ENCODE assay signal across 12 cellular contexts in the genomic region with DNA sequence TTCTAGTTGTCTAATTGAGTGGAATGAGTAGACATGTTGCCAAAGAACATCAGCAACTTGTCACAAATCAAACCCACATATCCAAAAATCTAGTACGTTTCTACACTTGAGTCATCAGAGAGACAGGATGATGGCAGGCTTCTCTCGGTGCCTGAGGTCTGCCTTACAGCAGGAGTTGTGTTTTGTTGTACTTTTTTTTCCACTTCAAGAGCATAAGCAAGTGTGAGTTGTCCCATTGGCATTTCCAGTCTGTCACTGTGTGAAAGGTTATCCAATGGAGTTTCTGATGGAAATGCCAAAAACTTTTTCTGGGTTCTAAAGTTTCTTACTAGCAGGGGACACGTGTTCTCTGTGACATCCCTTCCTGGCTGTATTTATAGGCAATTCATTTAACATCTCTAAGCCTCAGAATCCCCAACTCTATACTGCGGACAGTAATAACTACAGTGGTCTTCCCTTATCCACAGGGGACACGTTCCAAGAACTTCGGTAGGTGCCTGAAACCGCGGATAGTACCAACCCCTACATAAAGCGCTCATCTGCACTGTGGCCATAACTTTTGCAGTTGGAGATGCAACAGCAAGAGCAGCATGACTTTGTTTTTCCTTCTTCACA.
DNase-seq lines count a peak whose midpoint lies in the region; ATAC-seq lines count a peak whose summit lies in the region.
"Had no signal": no experiment of that assay in that cellular context is flagged by ENCODE, and none has a peak within 500 bp of the region (broad histone marks: within the 10 kb centered on the region; RNA-seq: fewer than 3 reads in every experiment).

No MANE protein-coding gene starts in this region.

- no peaks in the 10 kb centered on the region for H3K9me3 ChIP-seq in mesodermal cell (ENCODE audit: control insufficient read depth, low read length)
- H3K9me3 ChIP-seq: thoracic aorta had no signal

- H3K27ac ChIP-seq in mesodermal cell (ENCODE audit: low read depth, low read length, severe bottlenecking) (peak overlapping the region; percentile 82), substantia nigra (ENCODE audit: low read depth, low read length, poor library complexity, severe bottlenecking) (no peak overlapping the region)
- H3K27ac ChIP-seq: hepatocyte, parathyroid adenoma, thoracic aorta had no signal

- H3K4me1 Mint-ChIP-seq in activated naive CD8-positive, alpha-beta T cell treated with anti-CD3 and anti-CD28 coated beads, Interleukin-2, amount 50 U/mL, for 24 hours: peaks cover 88% of the 10 kb centered on the region

- peak; percentile 72 for DNase-seq in AG20443 (ENCODE audit: low spot score)
- peak; percentile 36 for DNase-seq in Jurkat, Clone E6-1 (ENCODE audit: low read depth, low spot score)
- peak; percentile 38 for DNase-seq in activated naive CD8-positive, alpha-beta T cell treated with anti-CD3 and anti-CD28 coated beads, Interleukin-2, amount 50 U/mL, for 24 hours
- DNase-seq in LoVo (ENCODE audit: low spot score): no peak
- no peak for DNase-seq in sciatic nerve (ENCODE audit: low spot score)
- no peak for DNase-seq in ecto neural progenitor cell (ENCODE audit: low spot score)
- DNase-seq in substantia nigra (lab: John Stamatoyannopoulos, UW): no peak
- DNase-seq: NCI-H774 had no signal

- H3K4me1 ChIP-seq in mesodermal cell (ENCODE audit: control insufficient read depth, insufficient read depth, low read length, poor library complexity, severe bottlenecking): peaks cover 28% of the 10 kb centered on the region
- H3K4me1 ChIP-seq: parathyroid adenoma had no signal

- 90 to 93% methylated on average over 6 to 7 of the region's 9 CpGs for WGBS in mesodermal cell (ENCODE audit: insufficient coverage in 2 of 2), 2 experiments

- H3K36me3 Mint-ChIP-seq in activated naive CD8-positive, alpha-beta T cell treated with anti-CD3 and anti-CD28 coated beads, Interleukin-2, amount 50 U/mL, for 24 hours (ENCODE audit: low read depth): peaks cover 1% of the 10 kb centered on the region

- H3K27ac Mint-ChIP-seq in activated naive CD8-positive, alpha-beta T cell treated with anti-CD3 and anti-CD28 coated beads, Interleukin-2, amount 50 U/mL, for 24 hours: peak overlapping the region; percentile 98

- H3K27me3 Mint-ChIP-seq in activated naive CD8-positive, alpha-beta T cell treated with anti-CD3 and anti-CD28 coated beads, Interleukin-2, amount 50 U/mL, for 24 hours: peaks cover 12% of the 10 kb centered on the region

- H3K36me3 ChIP-seq in mesodermal cell (ENCODE audit: control insufficient read depth, insufficient read depth, low read length): no peaks in the 10 kb centered on the region
- H3K36me3 ChIP-seq: thoracic aorta had no signal

- H3K9me3 Mint-ChIP-seq in activated naive CD8-positive, alpha-beta T cell treated with anti-CD3 and anti-CD28 coated beads, Interleukin-2, amount 50 U/mL, for 24 hours: peaks cover 15% of the 10 kb centered on the region

- H3K4me3 ChIP-seq in Jurkat, Clone E6-1 (ENCODE audit: low read length): no peak overlapping the region
- no peak overlapping the region for H3K4me3 ChIP-seq in mesodermal cell (ENCODE audit: extremely low read depth, insufficient read depth, low read length, poor library complexity, severe bottlenecking)
- H3K4me3 ChIP-seq: hepatocyte, thoracic aorta had no signal

- ATAC-seq in activated naive CD8-positive, alpha-beta T cell treated with anti-CD3 and anti-CD28 coated beads, Interleukin-2, amount 50 U/mL, for 24 hours: peak; percentile 85
- no peak for ATAC-seq in sciatic nerve

- intact Hi-C loops in sciatic nerve (cut with DNase I): no loop called here

- peak overlapping the region; percentile 70 for H3K4me3 Mint-ChIP-seq in activated naive CD8-positive, alpha-beta T cell treated with anti-CD3 and anti-CD28 coated beads, Interleukin-2, amount 50 U/mL, for 24 hours

Comparison
In these comparisons a context has a peak if more than half of its experiments do, and no peak if none do; other contexts are left out.
1. DNase-seq: peak in AG20443 (single experiment), Jurkat, Clone E6-1 (single experiment) and activated naive CD8-positive, alpha-beta T cell treated with anti-CD3 and anti-CD28 coated beads, Interleukin-2, amount 50 U/mL, for 24 hours (single experiment); none in LoVo (single experiment), sciatic nerve (single experiment), ecto neural progenitor cell (single experiment) and substantia nigra (0 of 49).